20 cellular contexts compared by ENCODE assay signal in the genomic region with DNA sequence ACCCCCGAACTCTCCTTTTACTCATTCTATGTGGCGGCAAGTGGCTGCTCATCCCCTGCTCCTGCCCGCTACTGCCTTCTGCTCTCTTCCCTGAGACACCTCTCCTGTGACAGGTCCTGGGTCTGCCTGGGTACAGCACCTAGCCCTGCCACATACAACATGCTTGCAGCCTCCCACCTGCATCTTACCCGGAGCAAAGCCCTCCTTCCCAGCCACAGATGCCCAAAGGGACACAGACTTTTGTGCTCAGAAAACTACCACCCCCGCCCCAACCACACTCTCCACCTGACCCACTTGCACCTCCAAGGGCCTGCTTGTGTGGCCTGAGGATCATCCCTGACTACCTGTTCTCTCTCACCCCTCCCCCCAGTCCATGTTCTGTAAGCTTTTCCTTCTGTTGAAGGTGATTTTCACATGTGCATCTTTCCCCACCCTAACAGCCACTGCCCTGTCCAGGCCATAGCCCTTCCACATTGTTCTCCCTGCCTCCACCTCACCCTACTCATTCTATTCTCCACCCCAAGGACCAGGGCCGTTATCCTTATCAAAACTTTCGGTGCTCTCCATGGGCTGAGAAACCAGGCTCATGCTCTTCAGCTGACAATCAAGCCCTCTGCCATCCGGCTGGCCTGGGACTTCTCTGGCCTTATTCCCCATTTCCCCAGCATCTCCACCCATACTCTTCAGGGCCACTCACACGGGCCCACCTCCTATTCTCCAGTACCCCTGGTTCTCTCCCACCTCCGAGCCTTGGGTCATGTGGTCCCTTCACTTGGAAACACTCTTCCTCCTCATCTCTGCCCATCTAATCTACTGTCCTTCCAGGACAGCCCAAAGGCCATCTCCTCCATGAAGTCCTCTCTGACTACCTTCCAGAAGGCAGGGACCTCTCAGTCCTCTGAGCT. TPM values are rescaled to one million over a fixed set of nuclear protein-coding genes. Genes with fewer than 3 reads are reported as not detected.
A peak's percentile ranks its signal among the peaks of the same experiment; 100 is the strongest.
DNase-seq lines count a peak whose midpoint lies in the region; ATAC-seq and TF ChIP-seq lines count a peak whose summit lies in the region.
"Had no signal": no experiment of that assay in that cellular context is flagged by ENCODE, and none has a peak within 500 bp of the region (broad histone marks: within the 10 kb centered on the region; RNA-seq: fewer than 3 reads in every experiment).

No MANE protein-coding gene starts in this region.

- ATAC-seq in GM23338, result no peak
- ATAC-seq in T-helper 17 cell, result no peak
- ATAC-seq in left lobe of liver, result no peak
- ATAC-seq: CD8-positive, alpha-beta T cell; GM12878; HepG2 had no signal

- no peak overlapping the region for H4K91ac ChIP-seq in neuronal stem cell (ENCODE audit: low read depth, low read length, poor library complexity)

- no CpG with 5 or more reads among the region's 10 CpGs for whole genome bisulfite sequencing in neuronal stem cell (ENCODE audit: extremely low coverage in 2 of 2, insufficient read length in 2 of 2, insufficient replicate concordance in 1 of 2), 2 donors

- no peak for TF ChIP-seq CTCF in GM23338 (conservative IDR thresholded peaks at IDR 0.05; ENCODE audit: low read depth in 2 of 2)

- no peak overlapping the region for H3K4ac ChIP-seq in neuronal stem cell (ENCODE audit: low read length)

- H2AK5ac ChIP-seq in neuronal stem cell (ENCODE audit: low read depth, low read length), result peak overlapping the region; percentile 57

- H3K4me2 ChIP-seq in GM23338, result peak overlapping the region; percentile 55
- H3K4me2 ChIP-seq in neuronal stem cell (ENCODE audit: insufficient read depth, low read length, poor library complexity, severe bottlenecking), result no peak overlapping the region
- H3K4me2 ChIP-seq: BLaER1 treated with 17β-estradiol and CSF1 and Interleukin-3, amounts not matched to agents 10 nM and 100 nM; PC-9 had no signal

- H3K27me3 Mint-ChIP-seq in GM23338 (ENCODE audit: insufficient read depth, low read depth, poor library complexity), result peaks cover 13% of the 10 kb centered on the region
- peaks cover 30% of the 10 kb centered on the region for H3K27me3 Mint-ChIP-seq in T-helper 17 cell

- H3K27me3 ChIP-seq in GM23338 (ENCODE audit: insufficient read depth) (no peaks in the 10 kb centered on the region), neuronal stem cell (ENCODE audit: control insufficient read depth in 3 of 3, insufficient read depth in 3 of 3, low read depth in 1 of 3, low read length in 3 of 3) (peaks cover 0 to 16% (median 0%) of the 10 kb centered on the region in 3 experiments)
- H3K27me3 ChIP-seq: BLaER1 treated with 17β-estradiol and CSF1 and Interleukin-3, amounts not matched to agents 10 nM and 100 nM had no signal

- H2BK12ac ChIP-seq in neuronal stem cell (ENCODE audit: low read length), result no peak overlapping the region

- no peaks in the 10 kb centered on the region for H3K79me1 ChIP-seq in neuronal stem cell (ENCODE audit: low read depth, low read length)

- DNase-seq in GM23338 (ENCODE audit: low spot score) (no peak), T-helper 17 cell (no peak), left lobe of liver (ENCODE audit: low spot score) (peak; percentile 14), neuronal stem cell (ENCODE audit: low spot score) (no peak), DMS53 treated with DMSO at 0.1 percent for 48 hours (lab: John Stamatoyannopoulos, UW; ENCODE audit: unreplicated experiment) (no peak), NCI-H1048 (lab: John Stamatoyannopoulos, UW) (no peak), UCSD-AML1 (lab: John Stamatoyannopoulos, UW; ENCODE audit: unreplicated experiment) (no peak)
- DNase-seq: Calu3; CD8-positive, alpha-beta T cell; EL; GOT3; NCI-H1436; NCI-H2029; NCI-H524 treated with DMSO at 0.1 percent for 48 hours; PC-9; SIG-M5 had no signal

- H3K9me2 ChIP-seq in GM23338 (ENCODE audit: insufficient read depth), result no peaks in the 10 kb centered on the region

- no peaks in the 10 kb centered on the region for H4K20me1 ChIP-seq in GM23338 (replicated peaks; ENCODE audit: insufficient read depth)
- H4K20me1 ChIP-seq: BLaER1 treated with 17β-estradiol and CSF1 and Interleukin-3, amounts not matched to agents 10 nM and 100 nM had no signal

- H3K36me3 ChIP-seq in GM23338 (ENCODE audit: insufficient read depth) (no peaks in the 10 kb centered on the region), neuronal stem cell (replicated peaks in 1 of 2; ENCODE audit: control insufficient read depth in 2 of 2, insufficient read depth in 2 of 2, low read length in 2 of 2) (no peaks in the 10 kb centered on the region)
- H3K36me3 ChIP-seq: BLaER1 treated with 17β-estradiol and CSF1 and Interleukin-3, amounts not matched to agents 10 nM and 100 nM had no signal

- H3K27ac Mint-ChIP-seq in GM23338 (no peak overlapping the region), T-helper 17 cell (peak overlapping the region; percentile 17)
- H3K27ac Mint-ChIP-seq: CD8-positive, alpha-beta T cell had no signal

- H3K27ac ChIP-seq in GM23338 (ENCODE audit: low read depth) (no peak overlapping the region), neuronal stem cell (replicated peaks; ENCODE audit: low read length) (no peak overlapping the region)
- H3K27ac ChIP-seq: BLaER1 treated with 17β-estradiol and CSF1 and Interleukin-3, amounts not matched to agents 10 nM and 100 nM; PC-9; RWPE1 had no signal

- peak overlapping the region; percentile 26 for H2BK120ac ChIP-seq in neuronal stem cell (ENCODE audit: low read depth, low read length)

- H3K4me3 Mint-ChIP-seq in GM23338 (no peak overlapping the region), T-helper 17 cell (no peak overlapping the region)
- H3K4me3 Mint-ChIP-seq: CD8-positive, alpha-beta T cell had no signal

- H3K4me3 ChIP-seq in GM23338 (no peak overlapping the region; the same call in 1 of the 2 replicates), neuronal stem cell (ENCODE audit: low read length in 2 of 2) (no peak overlapping the region)
- H3K4me3 ChIP-seq: BLaER1 treated with 17β-estradiol and CSF1 and Interleukin-3, amounts not matched to agents 10 nM and 100 nM; GM12878; PC-9 had no signal

- no peak overlapping the region for H2BK5ac ChIP-seq in neuronal stem cell (ENCODE audit: low read length)

- H3K4me1 Mint-ChIP-seq in GM23338, result peaks cover 26% of the 10 kb centered on the region
- H3K4me1 Mint-ChIP-seq in T-helper 17 cell, result no peaks in the 10 kb centered on the region

- no peaks in the 10 kb centered on the region for H3K9me3 Mint-ChIP-seq in GM23338
- H3K9me3 Mint-ChIP-seq: CD8-positive, alpha-beta T cell had no signal

- H3K9ac ChIP-seq in neuronal stem cell (ENCODE audit: low read depth, low read length, poor library complexity), result no peak overlapping the region
- H3K9ac ChIP-seq: BLaER1 treated with 17β-estradiol and CSF1 and Interleukin-3, amounts not matched to agents 10 nM and 100 nM had no signal

- H3K23ac ChIP-seq in neuronal stem cell (ENCODE audit: low read depth, low read length, poor library complexity), result no peak overlapping the region

- no peaks in the 10 kb centered on the region for H3K79me2 ChIP-seq in GM23338 (replicated peaks; ENCODE audit: insufficient read depth)

- H3K18ac ChIP-seq in neuronal stem cell (ENCODE audit: low read length), result peak overlapping the region; percentile 46

- H3K9me3 ChIP-seq in T-helper 17 cell (ENCODE audit: control insufficient read depth, low read length, poor library complexity, severe bottlenecking), result no peaks in the 10 kb centered on the region
- no peaks in the 10 kb centered on the region for H3K9me3 ChIP-seq in neuronal stem cell (replicated peaks in 1 of 2; ENCODE audit: control insufficient read depth in 2 of 2, insufficient read depth in 1 of 2, low read depth in 1 of 2, low read length in 2 of 2)

- H3F3A ChIP-seq in GM23338 (replicated peaks; ENCODE audit: low read depth), result no peaks in the 10 kb centered on the region

- no peak overlapping the region for H3K14ac ChIP-seq in neuronal stem cell (ENCODE audit: low read length)

- no peak overlapping the region for H4K8ac ChIP-seq in neuronal stem cell (ENCODE audit: low read depth, low read length)

- H3K4me1 ChIP-seq in GM23338 (ENCODE audit: insufficient read depth) (peaks cover 13% of the 10 kb centered on the region), neuronal stem cell (ENCODE audit: control insufficient read depth in 2 of 2, insufficient read depth in 1 of 2, low read depth in 1 of 2, low read length in 2 of 2) (peaks cover 7 to 17% of the 10 kb centered on the region in 2 donors)
- H3K4me1 ChIP-seq: BLaER1 treated with 17β-estradiol and CSF1 and Interleukin-3, amounts not matched to agents 10 nM and 100 nM had no signal

- H2BK15ac ChIP-seq in neuronal stem cell (ENCODE audit: low read length), result peak overlapping the region; percentile 29

- H3K36me3 Mint-ChIP-seq in GM23338 (ENCODE audit: low read depth) (no peaks in the 10 kb centered on the region), T-helper 17 cell (ENCODE audit: low read depth) (peaks cover 2% of the 10 kb centered on the region)
- H3K36me3 Mint-ChIP-seq: CD8-positive, alpha-beta T cell had no signal

- H2AFZ ChIP-seq in GM23338, result peak overlapping the region; percentile 90
- H2AFZ ChIP-seq in neuronal stem cell (ENCODE audit: low read length), result no peak overlapping the region
- H2AFZ ChIP-seq: PC-9 had no signal

RNA-seq across cellular contexts. Expression of gene ALDH1B1, which starts 46.4 kb away (rescaled TPM):
- 74.8 and 79.7 TPM in 2 replicates for total RNA-seq in GM23338 (2014; rRNA removed; shearing (Covaris generic))
- 35.5 and 37.5 TPM in 2 replicates for polyA plus RNA-seq in GM23338 (2016; fragmentation: Nextera tagmentation; extraction: Ambion mirVana)
- total RNA-seq in T-helper 17 cell (1 to 10 TPM; 1.7 to 2.7 TPM), left lobe of liver (53.7 TPM)
- 24.0 TPM for polyA plus RNA-seq in neuronal stem cell (2013, experiment 1 of 2)
- 24.2 TPM for polyA plus RNA-seq in neuronal stem cell (2013, experiment 2 of 2)

Comparison
In these comparisons a context has a peak if more than half of its experiments do, and no peak if none do; other contexts are left out.
1. RNA of gene ALDH1B1, which starts 46.4 kb away (total RNA-seq): 74.8 to 79.7 TPM in GM23338 and 53.7 TPM in left lobe of liver (single experiment); 1.7 to 2.7 TPM in T-helper 17 cell; every median in the first group is over 10 times any median in the second.